8 cellular contexts compared by ENCODE assay signal in genomic region chr9:114382951-114383865, GRCh38. TPM values are rescaled to one million over a fixed set of nuclear protein-coding genes. Genes with fewer than 3 reads are reported as not detected.
DNase-seq lines count a peak whose midpoint lies in the region; ATAC-seq and TF ChIP-seq lines count a peak whose summit lies in the region.

No MANE protein-coding gene starts in this region.

- no peak for TF ChIP-seq EP300 in neural cell (conservative IDR thresholded peaks at IDR 0.05; ENCODE audit: poor library complexity, severe bottlenecking)

- H3K9me2 ChIP-seq in neural cell (ENCODE audit: insufficient read depth, low read length): no peaks in the 10 kb centered on the region

- no peaks in the 10 kb centered on the region for H3K9me3 ChIP-seq in neural cell (ENCODE audit: low read length)
- H3K9me3 ChIP-seq in thoracic aorta: no peaks in the 10 kb centered on the region

- no peaks in the 10 kb centered on the region for H3F3A ChIP-seq in neural cell (ENCODE audit: insufficient read depth, low read length, poor library complexity, severe bottlenecking)

- no peak overlapping the region for H3K4me2 ChIP-seq in neural cell (ENCODE audit: low read length)

- H3K4me3 ChIP-seq in BJ (ENCODE audit: low read depth, low read length) (no peak overlapping the region), neural cell (ENCODE audit: low read length) (no peak overlapping the region), thoracic aorta (peak overlapping the region; percentile 60)

- peaks cover 17% of the 10 kb centered on the region for H3K36me3 ChIP-seq in BJ (ENCODE audit: control insufficient read depth, insufficient read depth, low read length)
- H3K36me3 ChIP-seq in neural cell (ENCODE audit: insufficient read depth, low read length): no peaks in the 10 kb centered on the region
- peaks cover 16% of the 10 kb centered on the region for H3K36me3 ChIP-seq in thoracic aorta

- no peaks in the 10 kb centered on the region for H3K79me2 ChIP-seq in neural cell (replicated peaks; ENCODE audit: insufficient read depth, low read length)

- DNase-seq in BJ (ENCODE audit: low read depth) (no peak), thoracic aorta (ENCODE audit: low spot score) (no peak), NCI-H345 treated with DMSO at 0.1 percent for 48 hours (lab: John Stamatoyannopoulos, UW; ENCODE audit: unreplicated experiment) (no peak)
- DNase-seq in activated CD4-positive, alpha-beta T cell treated with anti-CD3 and anti-CD28 coated beads, Interleukin-2, amount 50 U/mL, for 1 hour: peak; percentile 70
- DNase-seq in effector CD8-positive, alpha-beta T cell (lab: John Stamatoyannopoulos, UW): peak; percentile 69

- TF ChIP-seq CTCF in BJ (IDR thresholded peaks at IDR 0.05; ENCODE audit: insufficient read depth, low read depth, low read length): peak; percentile 32
- peak; percentile 17 for TF ChIP-seq CTCF in neural cell (IDR thresholded peaks at IDR 0.05; ENCODE audit: poor library complexity, severe bottlenecking)
- no peak for TF ChIP-seq CTCF in thoracic aorta (IDR thresholded peaks at IDR 0.05)

- H3K27ac ChIP-seq in neural cell (ENCODE audit: low read length): no peak overlapping the region
- H3K27ac ChIP-seq in thoracic aorta: peak overlapping the region; percentile 92 to 95

- peak; percentile 35 for ATAC-seq in HG02642 (IDR thresholded peaks at IDR 0.05; ENCODE audit: poor library complexity, unreplicated experiment)
- peak; percentile 35 for ATAC-seq in thoracic aorta (ENCODE audit: insufficient number of reproducible peaks, low FRiP score, low read depth)
- no peak for ATAC-seq in HG03108 (IDR thresholded peaks at IDR 0.05; ENCODE audit: unreplicated experiment)

- no peak for TF ChIP-seq RAD21 in neural cell (conservative IDR thresholded peaks at IDR 0.05)

- no peak overlapping the region for H3K9ac ChIP-seq in neural cell (ENCODE audit: low read length)

- H2AFZ ChIP-seq in neural cell (ENCODE audit: low read depth, low read length): no peak overlapping the region

- no peaks in the 10 kb centered on the region for H4K20me1 ChIP-seq in neural cell (ENCODE audit: insufficient read depth)

- H3K4me1 ChIP-seq in thoracic aorta (ENCODE audit: control insufficient read depth in 1 of 2, low read depth in 2 of 2): peaks cover 39 to 86% of the 10 kb centered on the region in 2 donors

- POLR2A ChIA-PET in BJ (lab: Charles Lee): no interaction called here

- CTCF ChIA-PET in BJ (lab: Yijun Ruan, JAX): no interaction called here

- no peaks in the 10 kb centered on the region for H3K27me3 ChIP-seq in BJ (ENCODE audit: control insufficient read depth, insufficient read depth, low read length)
- no peaks in the 10 kb centered on the region for H3K27me3 ChIP-seq in neural cell (ENCODE audit: insufficient read depth, low read depth, low read length)
- H3K27me3 ChIP-seq in thoracic aorta (replicated peaks; ENCODE audit: insufficient read depth): no peaks in the 10 kb centered on the region

TF ChIP-seq in neural cell, 6 proteins besides CTCF, POLR2A, EP300 and RAD21:
- TF ChIP-seq TAF1 (IDR thresholded peaks at IDR 0.05; ENCODE audit: low read depth) (no peak), MXI1 (conservative IDR thresholded peaks at IDR 0.05; ENCODE audit: poor library complexity, severe bottlenecking) (no peak), REST (IDR thresholded peaks at IDR 0.05; ENCODE audit: borderline replicate concordance) (no peak), POLR2AphosphoS5 (IDR thresholded peaks at IDR 0.05) (no peak)
TF ChIP-seq in neural cell: peak in this region for 0.

RNA-seq across cellular contexts. Expression of gene AKNA, which starts 4.6 kb away (rescaled TPM):
- polyA plus RNA-seq in BJ (2011; rRNA removed): 6.3 and 11.8 TPM in 2 replicates
- polyA minus RNA-seq in BJ (2011; rRNA and poly(A)+ RNA removed): 13.4 and 13.6 TPM in 2 replicates
- 1.2 and 1.8 TPM in 2 replicates for polyA plus RNA-seq in neural cell
- polyA minus RNA-seq in neural cell: 6.8 TPM in 2 replicates
- total RNA-seq in thoracic aorta: 10 to 100 TPM; 34.8 to 68.5 TPM

RNA-seq across cellular contexts. Expression of gene ORM2, which starts 53.5 kb away (rescaled TPM):
- polyA plus RNA-seq in BJ (2011; rRNA removed) (not detected in 2 replicates), neural cell (not detected in 2 replicates)
- not detected in 2 replicates for polyA minus RNA-seq in BJ (2011; rRNA and poly(A)+ RNA removed)
- polyA minus RNA-seq in neural cell: not detected in 2 replicates
- total RNA-seq in thoracic aorta: not detected

Comparison
In these comparisons a context has a peak if more than half of its experiments do, and no peak if none do; other contexts are left out.
1. DNase-seq: peak in activated CD4-positive, alpha-beta T cell treated with anti-CD3 and anti-CD28 coated beads, Interleukin-2, amount 50 U/mL, for 1 hour (single experiment) and effector CD8-positive, alpha-beta T cell (single experiment); none in BJ (single experiment), thoracic aorta (single experiment) and NCI-H345 treated with DMSO at 0.1 percent for 48 hours (single experiment).